ENCODE assay signal across 25 cellular contexts in the genomic region with DNA sequence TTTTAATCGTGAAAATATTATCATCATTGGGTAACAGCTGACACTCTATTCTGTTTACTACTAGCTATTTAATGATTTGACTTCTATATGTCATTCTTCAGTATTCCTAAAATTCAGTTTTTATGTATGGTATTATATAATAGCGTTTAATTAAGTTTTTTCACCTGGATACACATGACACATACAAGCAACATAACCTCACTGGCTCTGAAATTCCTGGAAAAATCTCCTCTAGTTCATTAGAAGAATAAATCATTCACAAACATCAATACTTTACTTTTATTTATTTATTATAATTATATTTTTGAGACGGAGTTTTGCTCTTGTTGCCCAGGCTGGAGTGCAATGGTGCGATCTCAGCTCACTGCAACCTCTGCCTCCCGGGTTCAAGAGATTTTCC. TPM values are rescaled to one million over a fixed set of nuclear protein-coding genes. Genes with fewer than 3 reads are reported as not detected.
DNase-seq lines count a peak whose midpoint lies in the region; ATAC-seq, FAIRE-seq and TF ChIP-seq lines count a peak whose summit lies in the region.
"Had no signal": no experiment of that assay in that cellular context is flagged by ENCODE, and none has a peak within 500 bp of the region (broad histone marks: within the 10 kb centered on the region; RNA-seq: fewer than 3 reads in every experiment).

No MANE protein-coding gene starts in this region.

- H3K36me3 ChIP-seq in HepG2 (replicated peaks in 1 of 2; ENCODE audit: control insufficient read depth in 1 of 2, insufficient read depth in 2 of 2, low read length in 2 of 2): peaks cover 13 to 70% of the 10 kb centered on the region in 2 experiments
- peaks cover 6 to 68% (median 20%) of the 10 kb centered on the region in 4 donors for H3K36me3 ChIP-seq in right lobe of liver
- H3K36me3 ChIP-seq in IMR-90 (ENCODE audit: control insufficient read depth, insufficient read depth, low read length): peaks cover 48% of the 10 kb centered on the region

- H3K79me1 ChIP-seq in IMR-90 (ENCODE audit: low read depth in 1 of 2, low read length in 2 of 2): peaks cover 17 to 33% of the 10 kb centered on the region in 2 experiments

- no peak overlapping the region for H3K14ac ChIP-seq in IMR-90 (replicated peaks; ENCODE audit: low read depth, low read length)

- no peak overlapping the region for H2AK5ac ChIP-seq in IMR-90 (ENCODE audit: low read depth, low read length)

- CTCF ChIA-PET in HepG2 (lab: Yijun Ruan, JAX; ENCODE audit: low intra/inter-chr PET ratio, low total read pairs): no interaction called here
- CTCF ChIA-PET in IMR-90 (lab: Yijun Ruan, JAX): no interaction called here

- TF ChIP-seq EP300 in HepG2 (IDR thresholded peaks at IDR 0.05; ENCODE audit: low read depth in 2 of 2, low read length in 2 of 2) (no peak), HepG2 (CRISPR knock-in tag; IDR thresholded peaks at IDR 0.05; ENCODE audit: borderline replicate concordance) (no peak)

- BruUV-seq in HepG2 (replicated peaks; lab: Mats Ljungman, UMichigan) (no TSS peak), IMR-90 (replicated peaks; lab: Mats Ljungman, UMichigan) (no TSS peak)

- no peak overlapping the region for H3K23ac ChIP-seq in IMR-90 (ENCODE audit: low read depth, low read length)

- no peak overlapping the region for H3K18ac ChIP-seq in IMR-90 (ENCODE audit: low read depth, low read length)

- intact Hi-C loops in HepG2 (cut with micrococcal nuclease; ENCODE audit: unreplicated experiment): no loop called here
- intact Hi-C loops in right lobe of liver (cut with DNase I): no loop called here
- intact Hi-C loops in IMR-90 (cut with micrococcal nuclease): no loop called here

- WGBS in HepG2 (ENCODE audit: low lambda C conversion rate): 98% methylated on average over 5 of the region's 5 CpGs
- WGBS in right lobe of liver (ENCODE audit: insufficient coverage, low coverage, low lambda C conversion rate, missing lambda C conversion rate): 97% methylated on average over 5 of the region's 5 CpGs
- no CpG with 5 or more reads among the region's 5 CpGs for WGBS in IMR-90 (ENCODE audit: extremely low coverage in 2 of 2, insufficient read length in 1 of 2), 2 experiments

- H2BK5ac ChIP-seq in IMR-90 (ENCODE audit: low read depth, low read length, poor library complexity, severe bottlenecking): peak overlapping the region; percentile 33

- H3K9me1 ChIP-seq in IMR-90 (ENCODE audit: insufficient read depth, low read length): no peaks in the 10 kb centered on the region; the same call in 1 of the 2 replicates

- dilution Hi-C loops in IMR-90 (cut with HindIII; ENCODE audit: low sequenced_read_pairs, unreplicated experiment): no loop called here

- H3K27me3 ChIP-seq in HepG2 (ENCODE audit: control insufficient read depth in 1 of 2, insufficient read depth in 2 of 2, low read length in 2 of 2): no peaks in the 10 kb centered on the region
- no peaks in the 10 kb centered on the region for H3K27me3 ChIP-seq in right lobe of liver
- no peaks in the 10 kb centered on the region for H3K27me3 ChIP-seq in IMR-90 (ENCODE audit: control insufficient read depth, insufficient read depth, low read length)
- H3K27me3 ChIP-seq: BLaER1 treated with 17β-estradiol and CSF1 and Interleukin-3, amounts not matched to agents 10 nM and 100 nM had no signal

- no peak overlapping the region for H4K8ac ChIP-seq in IMR-90 (ENCODE audit: low read depth in 2 of 2, low read length in 2 of 2)

- no peak for TF ChIP-seq RAD21 in HepG2 (CRISPR knock-in tag; IDR thresholded peaks at IDR 0.05)
- TF ChIP-seq RAD21 in IMR-90 (IDR thresholded peaks at IDR 0.05; ENCODE audit: low read length): no peak

- no peak for TF ChIP-seq POLR2A in HepG2 (IDR thresholded peaks at IDR 0.05; ENCODE audit: insufficient read depth in 1 of 2, low read depth in 2 of 2, low read length in 2 of 2)
- TF ChIP-seq POLR2A in right lobe of liver (IDR thresholded peaks at IDR 0.05): no peak
- no peak for TF ChIP-seq POLR2A in IMR-90 (IDR thresholded peaks at IDR 0.05; ENCODE audit: low read depth, low read length)

- no peak for DNase-seq in HepG2 (ENCODE audit: low spot score)
- DNase-seq in right lobe of liver: no peak
- DNase-seq in IMR-90: no peak
- no peak for DNase-seq in superior temporal gyrus (ENCODE audit: extremely low spot score)
- DNase-seq in DMS 273 (lab: John Stamatoyannopoulos, UW; ENCODE audit: unreplicated experiment): no peak
- DNase-seq: 8988T; AML-193; Caco-2; Calu3; CD4-positive, alpha-beta T cell; CD8-positive, alpha-beta T cell; DMS 273 treated with DMSO at 0.1 percent for 48 hours; DMS153; DMS53; DMS79; DND-41; GDM1 had no signal

- H3K9me3 ChIP-seq in HepG2 (ENCODE audit: low read length) (no peaks in the 10 kb centered on the region), right lobe of liver (no peaks in the 10 kb centered on the region), IMR-90 (ENCODE audit: control insufficient read depth, insufficient read depth, low read length) (no peaks in the 10 kb centered on the region)
- H3K9me3 ChIP-seq: BLaER1 treated with 17β-estradiol and CSF1 and Interleukin-3, amounts not matched to agents 10 nM and 100 nM; Caco-2 had no signal

- peaks cover 13% of the 10 kb centered on the region for H3K4me1 ChIP-seq in HepG2 (ENCODE audit: insufficient read depth, low read length)
- peaks cover 0 to 13% (median 0%) of the 10 kb centered on the region in 4 donors for H3K4me1 ChIP-seq in right lobe of liver
- H3K4me1 ChIP-seq in IMR-90 (ENCODE audit: control insufficient read depth, insufficient read depth, low read length): peaks cover 8% of the 10 kb centered on the region
- H3K4me1 ChIP-seq: BLaER1 treated with 17β-estradiol and CSF1 and Interleukin-3, amounts not matched to agents 10 nM and 100 nM had no signal

- H3K27ac ChIP-seq in HepG2 (ENCODE audit: extremely low read length, insufficient read depth, low read length): no peak overlapping the region
- no peak overlapping the region for H3K27ac ChIP-seq in right lobe of liver
- no peak overlapping the region for H3K27ac ChIP-seq in IMR-90 (ENCODE audit: insufficient read depth, low read length)
- H3K27ac ChIP-seq: BLaER1 treated with 17β-estradiol and CSF1 and Interleukin-3, amounts not matched to agents 10 nM and 100 nM; C4-2B had no signal

- no peak overlapping the region for H3K4me2 ChIP-seq in HepG2 (ENCODE audit: low read depth, low read length)
- no peak overlapping the region for H3K4me2 ChIP-seq in IMR-90 (ENCODE audit: low read depth, low read length)
- H3K4me2 ChIP-seq: BLaER1 treated with 17β-estradiol and CSF1 and Interleukin-3, amounts not matched to agents 10 nM and 100 nM had no signal

- no peak overlapping the region for H2BK120ac ChIP-seq in IMR-90 (ENCODE audit: low read depth, low read length)

- H3K4me3 ChIP-seq in HepG2 (replicated peaks in 1 of 3; ENCODE audit: insufficient read depth in 1 of 3, low read depth in 2 of 3, low read length in 3 of 3): no peak overlapping the region
- no peak overlapping the region for H3K4me3 ChIP-seq in right lobe of liver
- no peak overlapping the region for H3K4me3 ChIP-seq in IMR-90 (ENCODE audit: insufficient read depth, low read depth, low read length)
- H3K4me3 ChIP-seq: BLaER1 treated with 17β-estradiol and CSF1 and Interleukin-3, amounts not matched to agents 10 nM and 100 nM; GM12878 had no signal

- H4K91ac ChIP-seq in IMR-90 (ENCODE audit: insufficient read depth, low read depth, low read length): no peak overlapping the region

- TF ChIP-seq CTCF in HepG2 (CRISPR knock-in tag; IDR thresholded peaks at IDR 0.05) (no peak), right lobe of liver (IDR thresholded peaks at IDR 0.05) (no peak), IMR-90 (conservative IDR thresholded peaks at IDR 0.05; ENCODE audit: low read depth, low read length) (no peak)

- no peak overlapping the region for H2AK9ac ChIP-seq in IMR-90 (replicated peaks; ENCODE audit: low read depth, low read length, poor library complexity)

- no peak overlapping the region for H3K56ac ChIP-seq in IMR-90 (ENCODE audit: extremely low read depth, insufficient read depth, low read length)

- POLR2A ChIA-PET in HepG2 (lab: Yijun Ruan, JAX): no interaction called here
- POLR2A ChIA-PET in IMR-90 (lab: Charles Lee; ENCODE audit: unreplicated experiment): no interaction called here

- H3K9ac ChIP-seq in HepG2 (ENCODE audit: insufficient read depth, low read depth, low read length): no peak overlapping the region
- H3K9ac ChIP-seq in IMR-90 (ENCODE audit: low read depth, low read length): no peak overlapping the region
- H3K9ac ChIP-seq: BLaER1 treated with 17β-estradiol and CSF1 and Interleukin-3, amounts not matched to agents 10 nM and 100 nM had no signal

- H2AFZ ChIP-seq in HepG2 (ENCODE audit: low read length) (no peak overlapping the region), IMR-90 (replicated peaks; ENCODE audit: low read length, poor library complexity) (no peak overlapping the region)

- 0 out of 2 replicates have a peak, but pooled peaks cover 2% of the 10 kb centered on the region for H4K20me1 ChIP-seq in HepG2 (ENCODE audit: insufficient read depth, low read length)
- no peaks in the 10 kb centered on the region; the same call in 1 of the 2 replicates for H4K20me1 ChIP-seq in IMR-90 (ENCODE audit: insufficient read depth, low read length)

- no peak overlapping the region for H4K5ac ChIP-seq in IMR-90 (ENCODE audit: low read depth, low read length)

- in situ Hi-C loops in HepG2 (cut with HindIII; ENCODE audit: extremely low pct_ligation_motif_present, low pct_unique_long_range_greater_than_20kb): no loop called here
- in situ Hi-C loops in IMR-90 (cut with MboI; ENCODE audit: low sequenced_read_pairs): no loop called here

- ATAC-seq in HepG2 (no peak), right lobe of liver (no peak), IMR-90 (ENCODE audit: low read depth) (no peak)
- ATAC-seq: CD8-positive, alpha-beta T cell; GM12878 had no signal

- H2BK15ac ChIP-seq in IMR-90 (ENCODE audit: low read depth, low read length): no peak overlapping the region

- H3K4ac ChIP-seq in IMR-90 (ENCODE audit: low read depth, low read length): no peak overlapping the region

- H2BK20ac ChIP-seq in IMR-90 (ENCODE audit: low read depth, low read length): no peak overlapping the region

- FAIRE-seq in HepG2 (lab: Jason Lieb, UNC) (no peak), islet of Langerhans (lab: Jason Lieb, UNC) (peak; percentile 9)
- FAIRE-seq: A204.1, D721Med, GM12878, GM12892, GM18507 had no signal

- no peaks in the 10 kb centered on the region for H3K79me2 ChIP-seq in HepG2 (ENCODE audit: insufficient read depth, low read length)

RNA-seq across cellular contexts. Expression of gene AKAP10, which starts 44.0 kb away (rescaled TPM):
- 17.4 and 17.6 TPM in 2 replicates for total RNA-seq in HepG2 (2016; rRNA removed; fragmentation: Illumina TruSeq; extraction: Trizol)
- 12.5 and 13.3 TPM in 2 replicates for total RNA-seq in HepG2 (2016; cell fraction: cytosol; rRNA removed; fragmentation: Illumina TruSeq; extraction: Trizol; ENCODE audit: low read depth)
- 16.4 and 16.6 TPM in 2 replicates for total RNA-seq in HepG2 (2016; cell fraction: insoluble cytoplasmic fraction; rRNA removed; fragmentation: Illumina TruSeq; extraction: Trizol)
- 11.1 and 12.6 TPM in 2 replicates for total RNA-seq in HepG2 (2016; cell fraction: membrane; rRNA removed; fragmentation: Illumina TruSeq; extraction: Trizol)
- 16.3 and 23.4 TPM in 2 replicates for total RNA-seq in HepG2 (2016; cell fraction: nucleus; rRNA removed; fragmentation: Illumina TruSeq; extraction: Trizol)
- 17.9 and 21.7 TPM in 2 replicates for polyA plus RNA-seq in HepG2 (2011; rRNA removed)
- polyA plus RNA-seq in HepG2 (2011; cell fraction: cytosol; rRNA removed): 7.2 and 10.1 TPM in 2 replicates
- 15.4 and 16.5 TPM in 2 replicates for polyA plus RNA-seq in HepG2 (2011; cell fraction: nucleus; rRNA removed)
- polyA plus RNA-seq in HepG2 (2012): 11.1 TPM in 2 replicates
- polyA plus RNA-seq in HepG2 (2016; cell fraction: cytosol; fragmentation: Illumina TruSeq; extraction: Trizol; ENCODE audit: low read depth): 0.67 and 0.76 TPM in 2 replicates
- 12.2 and 12.9 TPM in 2 replicates for polyA plus RNA-seq in HepG2 (2016; cell fraction: insoluble cytoplasmic fraction; fragmentation: Illumina TruSeq; extraction: Trizol; ENCODE audit: low read depth)
- polyA plus RNA-seq in HepG2 (2016; cell fraction: membrane; fragmentation: Illumina TruSeq; extraction: Trizol; ENCODE audit: low read depth): 2.9 and 3.1 TPM in 2 replicates
- polyA plus RNA-seq in HepG2 (2016; cell fraction: nucleus; fragmentation: Illumina TruSeq; extraction: Trizol; ENCODE audit: insufficient read depth, low read depth): 19.8 and 23.6 TPM in 2 replicates
- 24.1 and 55.5 TPM in 2 replicates for polyA minus RNA-seq in HepG2 (2011; rRNA and poly(A)+ RNA removed; ENCODE audit: low replicate concordance)
- polyA minus RNA-seq in HepG2 (2011; cell fraction: cytosol; rRNA and poly(A)+ RNA removed): 12.3 and 16.3 TPM in 2 replicates
- polyA minus RNA-seq in HepG2 (2011; cell fraction: nucleus; rRNA and poly(A)+ RNA removed): 44.9 and 47.9 TPM in 2 replicates
- total RNA-seq in right lobe of liver: 10 to 100 TPM in 3 of 6 experiments, 1 to 10 TPM in 3; 8.6 to 13.1 (median 10.6) TPM
- total RNA-seq in IMR-90 (2012; rRNA removed): 18.3 and 18.6 TPM in 2 replicates
- polyA plus RNA-seq in IMR-90 (2012; rRNA removed): 11.1 and 12.7 TPM in 2 replicates
- 3.5 and 5.1 TPM in 2 replicates for polyA plus RNA-seq in IMR-90 (2012; cell fraction: cytosol; rRNA removed)
- 4.9 and 33.9 TPM in 2 replicates for polyA plus RNA-seq in IMR-90 (2012; cell fraction: nucleus; rRNA removed; ENCODE audit: low replicate concordance)
